In the genomic region with DNA sequence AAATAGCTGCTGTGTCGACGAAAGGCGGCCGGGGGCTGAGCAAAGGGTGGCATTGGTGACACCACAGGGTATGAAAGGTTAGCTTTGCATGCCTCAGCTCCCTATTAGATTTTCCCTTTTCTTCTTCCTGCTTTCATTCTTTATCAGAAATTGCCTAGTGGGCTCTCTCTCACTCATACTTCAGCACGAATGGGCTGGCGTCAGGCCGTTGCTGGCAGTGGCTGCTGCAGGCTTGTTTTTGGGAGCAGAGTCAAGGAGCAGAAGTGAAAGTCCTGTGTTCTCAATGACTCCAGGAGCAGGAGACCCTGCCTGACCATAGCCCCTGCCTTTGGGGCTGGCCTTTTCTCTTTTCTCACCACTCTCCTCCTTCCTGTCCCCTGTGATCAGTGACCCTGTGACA, we compare ENCODE assay signal across 7 cellular contexts.
"Had no signal": no experiment of that assay in that cellular context is flagged by ENCODE, and none has a peak within 500 bp of the region (broad histone marks: within the 10 kb centered on the region; RNA-seq: fewer than 3 reads in every experiment).

No MANE protein-coding gene starts in this region.

- H3K9me3 ChIP-seq: HAP-1 had no signal

- DNase-seq: GM23248, GOT3, H7, HFFc6, IMR-90 had no signal

- H3K4me1 ChIP-seq: HAP-1 had no signal

- H3K4me3 ChIP-seq: GM23248, HAP-1 had no signal

- H3K36me3 ChIP-seq: HAP-1 had no signal

- H3K27ac ChIP-seq: GM23248 had no signal

- ATAC-seq: HCT116 had no signal
